ENCODE assay signal across 8 cellular contexts in genomic region chr16:88681084-88681680, GRCh38.
A peak's percentile ranks its signal among the peaks of the same experiment; 100 is the strongest.
DNase-seq lines count a peak whose midpoint lies in the region; ATAC-seq lines count a peak whose summit lies in the region.

No MANE protein-coding gene starts in this region.

- peak; percentile 44 for DNase-seq in activated CD8-positive, alpha-beta memory T cell treated with anti-CD3 and anti-CD28 coated beads, Interleukin-2, amount 50 U/mL, for 4 hours
- DNase-seq in iPS DF 19.7 (ENCODE audit: low read depth, low spot score), result peak; percentile 40
- DNase-seq in NCI-H446 treated with DMSO at 0.1 percent for 48 hours (lab: John Stamatoyannopoulos, UW), result no peak
- no peak for DNase-seq in ecto neural progenitor cell (ENCODE audit: low spot score)
- no peak for DNase-seq in GM19240 (ENCODE audit: insufficient read length, low spot score)
- DNase-seq in NCI-H345 treated with DMSO at 0.1 percent for 48 hours (lab: John Stamatoyannopoulos, UW; ENCODE audit: unreplicated experiment), result no peak

- peak overlapping the region; percentile 2; the same call in 1 of the 2 replicates for H3K4me3 ChIP-seq in GM08714 (ENCODE audit: low read length)

- peak; percentile 4 for ATAC-seq in HG03175 (IDR thresholded peaks at IDR 0.05; ENCODE audit: unreplicated experiment)

Comparison
In these comparisons a context has a peak if more than half of its experiments do, and no peak if none do; other contexts are left out.
1. DNase-seq: peak in activated CD8-positive, alpha-beta memory T cell treated with anti-CD3 and anti-CD28 coated beads, Interleukin-2, amount 50 U/mL, for 4 hours (single experiment) and iPS DF 19.7 (single experiment); none in NCI-H446 treated with DMSO at 0.1 percent for 48 hours (single experiment), ecto neural progenitor cell (single experiment), GM19240 (single experiment) and NCI-H345 treated with DMSO at 0.1 percent for 48 hours (single experiment).